19 cellular contexts compared by ENCODE assay signal in the genomic region with DNA sequence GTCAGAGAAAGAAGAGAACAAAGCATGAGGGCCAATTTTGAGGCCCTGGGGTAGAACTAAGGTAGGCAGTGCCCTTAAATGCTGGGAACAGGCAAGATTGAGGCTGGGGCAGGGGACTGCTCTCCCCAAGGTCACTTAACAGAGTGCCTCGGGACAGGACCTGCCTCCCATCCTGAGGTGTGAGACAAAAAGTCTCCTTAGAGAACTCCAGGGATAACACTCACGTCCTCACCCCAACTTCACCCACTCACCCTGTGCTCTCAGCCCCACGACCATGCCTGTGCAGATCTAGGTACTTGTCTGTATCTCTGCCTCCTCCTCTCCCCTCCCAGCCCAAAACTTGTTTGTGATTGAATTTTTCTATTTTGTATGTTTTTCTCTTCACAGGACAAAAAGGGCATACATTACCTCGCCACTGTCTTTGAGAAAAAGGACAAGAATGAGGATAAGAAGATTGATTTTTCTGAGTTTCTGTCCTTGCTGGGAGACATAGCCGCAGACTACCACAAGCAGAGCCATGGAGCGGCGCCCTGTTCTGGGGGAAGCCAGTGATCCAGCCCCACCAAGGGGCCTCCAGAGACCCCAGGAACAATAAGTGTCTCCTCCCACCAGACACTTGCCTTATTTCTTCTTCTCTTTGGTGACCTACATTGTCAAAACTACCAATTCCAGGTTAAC. TPM values are rescaled to one million over a fixed set of nuclear protein-coding genes. Genes with fewer than 3 reads are reported as not detected.
"Had no signal": no experiment of that assay in that cellular context is flagged by ENCODE, and none has a peak within 500 bp of the region (broad histone marks: within the 10 kb centered on the region; RNA-seq: fewer than 3 reads in every experiment).

No MANE protein-coding gene starts in this region.

RNA-seq across cellular contexts. Expression of a gene that starts 2.6 kb away (rescaled TPM):
- total RNA-seq: naive thymus-derived CD4-positive, alpha-beta T cell; natural killer cell; occipital lobe; osteoblast; pancreas; posterior vena cava; prostate gland; pulmonary artery endothelial cell; right cardiac atrium; right lobe of liver; smooth muscle cell; spleen; testis; transverse colon; upper lobe of left lung; ureter; vagina had no signal
- polyA plus RNA-seq: naive thymus-derived CD4-positive, alpha-beta T cell; neural cell; pancreas; right cardiac atrium; smooth muscle cell; spleen had no signal

RNA-seq across cellular contexts. Expression of a gene that starts 28.0 kb away (rescaled TPM):
- total RNA-seq: osteoblast, pulmonary artery endothelial cell, smooth muscle cell had no signal
- polyA plus RNA-seq: neural cell had no signal

RNA-seq across cellular contexts. Expression of a gene that starts 41.6 kb away (rescaled TPM):
- total RNA-seq: naive thymus-derived CD4-positive, alpha-beta T cell; natural killer cell; occipital lobe; osteoblast; pancreas; posterior vena cava; prostate gland; pulmonary artery endothelial cell; right cardiac atrium; right lobe of liver; smooth muscle cell; spleen; testis; transverse colon; upper lobe of left lung; ureter had no signal
- polyA plus RNA-seq: naive thymus-derived CD4-positive, alpha-beta T cell; neural cell; pancreas; right cardiac atrium; smooth muscle cell; spleen had no signal

RNA-seq across cellular contexts. Expression of a gene that starts 43.5 kb away (rescaled TPM):
- total RNA-seq: osteoblast, prostate gland, pulmonary artery endothelial cell, smooth muscle cell, suprapubic skin, testis, transverse colon, ureter had no signal
- polyA plus RNA-seq: naive thymus-derived CD4-positive, alpha-beta T cell; neural cell; smooth muscle cell had no signal
